In the genomic region with DNA sequence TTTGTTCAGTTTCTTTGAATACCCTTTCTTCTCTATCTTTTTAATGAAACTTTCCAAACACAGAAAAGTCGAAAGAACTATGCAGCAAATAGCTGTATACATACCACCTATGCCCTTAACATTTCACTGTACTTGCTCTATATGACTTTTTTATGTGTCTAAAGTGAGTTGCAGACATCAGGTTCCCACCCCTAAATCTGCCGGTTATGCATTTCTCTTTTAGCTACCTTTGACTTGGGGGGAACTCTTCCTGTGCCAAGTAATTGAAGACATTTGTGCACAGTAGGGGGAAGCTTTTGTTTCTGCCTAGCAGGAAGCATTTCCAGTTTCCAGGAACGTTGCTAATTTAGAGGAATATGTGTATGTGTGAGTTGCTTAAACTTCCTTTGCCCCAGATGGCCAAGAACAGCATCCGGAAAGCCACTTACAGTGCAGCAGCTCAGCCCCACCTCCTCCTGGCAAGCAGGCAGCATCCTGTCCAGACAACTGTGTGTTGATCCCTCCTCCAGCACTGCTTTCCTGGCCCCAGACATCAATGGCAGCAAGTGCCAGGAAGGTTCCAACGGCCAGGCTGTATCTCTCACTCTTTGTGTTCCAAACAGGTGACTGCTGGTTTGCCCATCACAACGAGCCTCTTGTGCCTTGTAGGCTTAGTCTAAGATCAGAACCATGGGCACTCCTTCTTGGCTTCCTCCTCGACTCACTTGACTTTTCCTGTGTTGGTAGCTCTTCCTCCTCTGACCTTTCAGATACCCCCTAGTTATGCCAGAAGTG, we compare ENCODE assay signal across 2 cellular contexts.
A peak's percentile ranks its signal among the peaks of the same experiment; 100 is the strongest.
TF ChIP-seq lines count a peak whose summit lies in the region.

No MANE protein-coding gene starts in this region.

TF ChIP-seq in K562, 482 proteins besides CTCF, POLR2A, EP300 and RAD21:
- TF ChIP-seq, protein P1, sequence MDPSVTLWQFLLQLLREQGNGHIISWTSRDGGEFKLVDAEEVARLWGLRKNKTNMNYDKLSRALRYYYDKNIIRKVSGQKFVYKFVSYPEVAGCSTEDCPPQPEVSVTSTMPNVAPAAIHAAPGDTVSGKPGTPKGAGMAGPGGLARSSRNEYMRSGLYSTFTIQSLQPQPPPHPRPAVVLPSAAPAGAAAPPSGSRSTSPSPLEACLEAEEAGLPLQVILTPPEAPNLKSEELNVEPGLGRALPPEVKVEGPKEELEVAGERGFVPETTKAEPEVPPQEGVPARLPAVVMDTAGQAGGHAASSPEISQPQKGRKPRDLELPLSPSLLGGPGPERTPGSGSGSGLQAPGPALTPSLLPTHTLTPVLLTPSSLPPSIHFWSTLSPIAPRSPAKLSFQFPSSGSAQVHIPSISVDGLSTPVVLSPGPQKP (CRISPR knock-in tag; IDR thresholded peaks at IDR 0.05): no peak
- no peak for TF ChIP-seq ZNF274 (IDR thresholded peaks at IDR 0.05; ENCODE audit: borderline replicate concordance, low read depth, low read length)
- TF ChIP-seq, protein P2, sequence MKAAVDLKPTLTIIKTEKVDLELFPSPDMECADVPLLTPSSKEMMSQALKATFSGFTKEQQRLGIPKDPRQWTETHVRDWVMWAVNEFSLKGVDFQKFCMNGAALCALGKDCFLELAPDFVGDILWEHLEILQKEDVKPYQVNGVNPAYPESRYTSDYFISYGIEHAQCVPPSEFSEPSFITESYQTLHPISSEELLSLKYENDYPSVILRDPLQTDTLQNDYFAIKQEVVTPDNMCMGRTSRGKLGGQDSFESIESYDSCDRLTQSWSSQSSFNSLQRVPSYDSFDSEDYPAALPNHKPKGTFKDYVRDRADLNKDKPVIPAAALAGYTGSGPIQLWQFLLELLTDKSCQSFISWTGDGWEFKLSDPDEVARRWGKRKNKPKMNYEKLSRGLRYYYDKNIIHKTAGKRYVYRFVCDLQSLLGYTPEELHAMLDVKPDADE (conservative IDR thresholded peaks at IDR 0.05; ENCODE audit: control insufficient read depth, low read depth, low read length): no peak
- no peak for TF ChIP-seq ZNF583 (CRISPR knock-in tag; IDR thresholded peaks at IDR 0.05)
- TF ChIP-seq PCBP1 (IDR thresholded peaks at IDR 0.05; ENCODE audit: low read depth, low read length, poor library complexity, severe bottlenecking): no peak
- no peak for TF ChIP-seq TBP (optimal IDR thresholded peaks at IDR 0.05; ENCODE audit: low read depth, low read length)
- no peak for TF ChIP-seq TEAD4 (IDR thresholded peaks at IDR 0.05; ENCODE audit: low read length)
- no peak for TF ChIP-seq TEAD4 (CRISPR knock-in tag; IDR thresholded peaks at IDR 0.05; ENCODE audit: borderline replicate concordance)
- TF ChIP-seq PTBP1 (IDR thresholded peaks at IDR 0.05; ENCODE audit: low read depth, low read length): no peak
- TF ChIP-seq SLC30A9 (CRISPR knock-in tag; IDR thresholded peaks at IDR 0.05): no peak
- no peak for TF ChIP-seq ZNF696 (CRISPR knock-in tag; conservative IDR thresholded peaks at IDR 0.05)
TF ChIP-seq in K562: peak in this region for 0.

TF ChIP-seq in liver, 16 proteins besides CTCF, POLR2A, EP300 and RAD21:
- TF ChIP-seq NR2F2 (IDR thresholded peaks at IDR 0.05): peak; percentile 89
- TF ChIP-seq SP1 (IDR thresholded peaks at IDR 0.05): peak; percentile 43
- TF ChIP-seq, protein P3, sequence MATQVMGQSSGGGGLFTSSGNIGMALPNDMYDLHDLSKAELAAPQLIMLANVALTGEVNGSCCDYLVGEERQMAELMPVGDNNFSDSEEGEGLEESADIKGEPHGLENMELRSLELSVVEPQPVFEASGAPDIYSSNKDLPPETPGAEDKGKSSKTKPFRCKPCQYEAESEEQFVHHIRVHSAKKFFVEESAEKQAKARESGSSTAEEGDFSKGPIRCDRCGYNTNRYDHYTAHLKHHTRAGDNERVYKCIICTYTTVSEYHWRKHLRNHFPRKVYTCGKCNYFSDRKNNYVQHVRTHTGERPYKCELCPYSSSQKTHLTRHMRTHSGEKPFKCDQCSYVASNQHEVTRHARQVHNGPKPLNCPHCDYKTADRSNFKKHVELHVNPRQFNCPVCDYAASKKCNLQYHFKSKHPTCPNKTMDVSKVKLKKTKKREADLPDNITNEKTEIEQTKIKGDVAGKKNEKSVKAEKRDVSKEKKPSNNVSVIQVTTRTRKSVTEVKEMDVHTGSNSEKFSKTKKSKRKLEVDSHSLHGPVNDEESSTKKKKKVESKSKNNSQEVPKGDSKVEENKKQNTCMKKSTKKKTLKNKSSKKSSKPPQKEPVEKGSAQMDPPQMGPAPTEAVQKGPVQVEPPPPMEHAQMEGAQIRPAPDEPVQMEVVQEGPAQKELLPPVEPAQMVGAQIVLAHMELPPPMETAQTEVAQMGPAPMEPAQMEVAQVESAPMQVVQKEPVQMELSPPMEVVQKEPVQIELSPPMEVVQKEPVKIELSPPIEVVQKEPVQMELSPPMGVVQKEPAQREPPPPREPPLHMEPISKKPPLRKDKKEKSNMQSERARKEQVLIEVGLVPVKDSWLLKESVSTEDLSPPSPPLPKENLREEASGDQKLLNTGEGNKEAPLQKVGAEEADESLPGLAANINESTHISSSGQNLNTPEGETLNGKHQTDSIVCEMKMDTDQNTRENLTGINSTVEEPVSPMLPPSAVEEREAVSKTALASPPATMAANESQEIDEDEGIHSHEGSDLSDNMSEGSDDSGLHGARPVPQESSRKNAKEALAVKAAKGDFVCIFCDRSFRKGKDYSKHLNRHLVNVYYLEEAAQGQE (IDR thresholded peaks at IDR 0.05): no peak
- TF ChIP-seq YY1 (IDR thresholded peaks at IDR 0.05): peak; percentile 36
